7 cellular contexts compared by ENCODE assay signal in genomic region chr6:64727075-64727474, GRCh38.
"Had no signal": no experiment of that assay in that cellular context is flagged by ENCODE, and none has a peak within 500 bp of the region (broad histone marks: within the 10 kb centered on the region; RNA-seq: fewer than 3 reads in every experiment).

No MANE protein-coding gene starts in this region.

- H3K4me2 ChIP-seq: KMS-11 had no signal

- H3K27me3 Mint-ChIP-seq: IgD-negative memory B cell had no signal

- ATAC-seq: K562 had no signal

- FAIRE-seq: HTR-8/SVneo, K562 had no signal

- H3K27ac Mint-ChIP-seq: IgD-negative memory B cell had no signal

- H3K4me3 ChIP-seq: K562 had no signal

- H3K27ac ChIP-seq: HL-60, KMS-11 had no signal

- H3K4me1 Mint-ChIP-seq: IgD-negative memory B cell had no signal

- DNase-seq: KBM-7, KG1 had no signal

- H3K4me3 Mint-ChIP-seq: IgD-negative memory B cell had no signal

- H3K9ac ChIP-seq: KMS-11 had no signal
